14 cellular contexts compared by ENCODE assay signal in the genomic region with DNA sequence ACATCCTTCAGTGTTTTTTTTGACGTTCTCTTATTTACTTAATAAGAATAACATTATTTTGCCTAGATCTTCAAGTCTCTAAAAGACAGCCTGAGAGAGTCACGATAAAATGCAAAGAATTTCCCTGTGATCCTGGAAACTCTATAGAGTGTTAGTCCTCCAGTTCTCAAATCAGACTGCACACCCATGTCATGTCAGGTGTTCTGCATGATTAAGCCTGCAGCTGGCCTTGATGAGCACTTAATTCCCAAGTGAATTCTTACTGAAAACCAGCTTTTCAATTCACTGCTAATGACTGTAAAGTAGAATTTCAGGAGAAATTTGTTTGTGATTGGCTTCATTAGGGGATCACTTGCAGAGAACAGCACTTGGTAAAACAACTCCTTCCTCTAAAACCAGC.
DNase-seq lines count a peak whose midpoint lies in the region; ATAC-seq lines count a peak whose summit lies in the region.
"Had no signal": no experiment of that assay in that cellular context is flagged by ENCODE, and none has a peak within 500 bp of the region (broad histone marks: within the 10 kb centered on the region; RNA-seq: fewer than 3 reads in every experiment).

No MANE protein-coding gene starts in this region.

- peak overlapping the region in 3 of 11 experiments; percentile 18 to 33 (median 27); a peak in 3 of 22 replicates for H3K27ac ChIP-seq in BLaER1 treated with 17β-estradiol and CSF1 and Interleukin-3, amounts not matched to agents 10 nM and 100 nM
- H3K27ac ChIP-seq: body of pancreas had no signal

- H3K4me2 ChIP-seq in BLaER1 treated with 17β-estradiol and CSF1 and Interleukin-3, amounts not matched to agents 10 nM and 100 nM: peak overlapping the region in 10 of 11 experiments; percentile 20 to 74 (median 58); a peak in 17 of 22 replicates

- no peaks in the 10 kb centered on the region for H4K20me1 ChIP-seq in BLaER1 treated with 17β-estradiol and CSF1 and Interleukin-3, amounts not matched to agents 10 nM and 100 nM

- DNase-seq in NCI-H2171 (lab: John Stamatoyannopoulos, UW) (peak; percentile 5), HCEC 1CT (no peak), amniotic stem cell (lab: John Stamatoyannopoulos, UW) (no peak)
- DNase-seq in stimulated activated naive CD4-positive, alpha-beta T cell treated with Interleukin-2 at 50 U/mL for 16 hours (lab: John Stamatoyannopoulos, UW): no peak
- DNase-seq: activated naive CD4-positive, alpha-beta T cell treated with anti-CD3 and anti-CD28 coated beads, Interleukin-2, amount 10 ng/mL, durations not matched to agents 7 days and 5 days; body of pancreas; cortex of kidney; glutamatergic neuron; immature natural killer cell had no signal

- peaks cover 21 to 73% (median 58%) of the 10 kb centered on the region in 11 experiments for H3K36me3 ChIP-seq in BLaER1 treated with 17β-estradiol and CSF1 and Interleukin-3, amounts not matched to agents 10 nM and 100 nM

- no peaks in the 10 kb centered on the region; a peak in 1 of 22 replicates for H3K9me3 ChIP-seq in BLaER1 treated with 17β-estradiol and CSF1 and Interleukin-3, amounts not matched to agents 10 nM and 100 nM (replicated peaks in 1 of 11)
- H3K9me3 ChIP-seq: body of pancreas had no signal

- peaks cover 24 to 46% (median 31%) of the 10 kb centered on the region in 10 experiments for H3K4me1 ChIP-seq in BLaER1 treated with 17β-estradiol and CSF1 and Interleukin-3, amounts not matched to agents 10 nM and 100 nM
- H3K4me1 ChIP-seq: body of pancreas had no signal

- H3K9ac ChIP-seq in BLaER1 treated with 17β-estradiol and CSF1 and Interleukin-3, amounts not matched to agents 10 nM and 100 nM: 0 out of 22 replicates have a peak overlapping the region, but pooled peaks of 1 of the 11 experiments have one; percentile 30

- H3K4me3 ChIP-seq in BLaER1 treated with 17β-estradiol and CSF1 and Interleukin-3, amounts not matched to agents 10 nM and 100 nM: no peak overlapping the region
- H3K4me3 ChIP-seq: body of pancreas had no signal

- ATAC-seq in GM18907 (IDR thresholded peaks at IDR 0.05; ENCODE audit: unreplicated experiment) (peak; percentile 47), HG02885 (IDR thresholded peaks at IDR 0.05; ENCODE audit: poor library complexity, unreplicated experiment) (peak; percentile 38), HG02571 (IDR thresholded peaks at IDR 0.05; ENCODE audit: unreplicated experiment) (no peak)
- ATAC-seq: body of pancreas, Right ventricle myocardium inferior had no signal

- H3K27me3 ChIP-seq in BLaER1 treated with 17β-estradiol and CSF1 and Interleukin-3, amounts not matched to agents 10 nM and 100 nM: no peaks in the 10 kb centered on the region
- H3K27me3 ChIP-seq: body of pancreas had no signal
